21 cellular contexts compared by ENCODE assay signal in genomic region chr7:65382452-65382851, GRCh38.
"Had no signal": no experiment of that assay in that cellular context is flagged by ENCODE, and none has a peak within 500 bp of the region (broad histone marks: within the 10 kb centered on the region; RNA-seq: fewer than 3 reads in every experiment).

No MANE protein-coding gene starts in this region.

- H3K9me3 Mint-ChIP-seq: central memory CD8-positive, alpha-beta T cell had no signal

- H3K27ac ChIP-seq: body of pancreas, epithelial cell of prostate, gastrocnemius medialis, heart right ventricle, left lung, neural progenitor cell, ovary, suprapubic skin, upper lobe of right lung had no signal

- H3K9ac ChIP-seq: neural progenitor cell had no signal

- H3K4me3 ChIP-seq: body of pancreas, gastrocnemius medialis, heart right ventricle, left lung, neural progenitor cell, ovary, suprapubic skin, upper lobe of right lung had no signal

- H3K4me1 ChIP-seq: left lung had no signal

- H3K9me3 ChIP-seq: body of pancreas, gastrocnemius medialis, heart right ventricle, left lung, ovary, suprapubic skin, upper lobe of right lung had no signal

- H3K27me3 Mint-ChIP-seq: activated naive CD4-positive, alpha-beta T cell treated with anti-CD3 and anti-CD28 coated beads, Interleukin-2, amount 10 ng/mL, durations not matched to agents 7 days and 5 days; central memory CD8-positive, alpha-beta T cell had no signal

- H3K27me3 ChIP-seq: body of pancreas, gastrocnemius medialis, heart right ventricle, left lung, neural progenitor cell, ovary, suprapubic skin, upper lobe of right lung had no signal

- H3K36me3 ChIP-seq: gastrocnemius medialis, neural progenitor cell, ovary, suprapubic skin had no signal

- H2AFZ ChIP-seq: neural progenitor cell had no signal

- DNase-seq: activated CD4-positive, alpha-beta T cell treated with anti-CD3 and anti-CD28 coated beads for 4 hours; activated naive CD4-positive, alpha-beta T cell treated with anti-CD3 and anti-CD28 coated beads, Interleukin-2, amount 10 ng/mL, durations not matched to agents 7 days and 5 days; amniotic stem cell; body of pancreas; cortex of kidney; effector CD8-positive, alpha-beta T cell; gastrocnemius medialis; heart right ventricle; islet precursor cell; left lung; mesenchymal stem cell; ovary; stimulated activated CD4-positive, alpha-beta T cell treated with anti-CD3 and anti-CD28 coated beads, Interleukin-12 subunit alpha, Interleukin-12 subunit beta, amount 100 ng/mL, for 4 hours; stimulated activated naive CD4-positive, alpha-beta T cell treated with Interleukin-2 at 50 U/mL for 16 hours; T-helper 9 cell; upper lobe of right lung had no signal

- H3K4me2 ChIP-seq: neural progenitor cell had no signal

- H3K4me3 Mint-ChIP-seq: activated naive CD4-positive, alpha-beta T cell treated with anti-CD3 and anti-CD28 coated beads, Interleukin-2, amount 10 ng/mL, durations not matched to agents 7 days and 5 days; central memory CD8-positive, alpha-beta T cell; neural progenitor cell had no signal

- H3K4me1 Mint-ChIP-seq: neural progenitor cell had no signal

- ATAC-seq: body of pancreas, gastrocnemius medialis, heart right ventricle, left lung, upper lobe of right lung had no signal

- H3K27ac Mint-ChIP-seq: activated naive CD4-positive, alpha-beta T cell treated with anti-CD3 and anti-CD28 coated beads, Interleukin-2, amount 10 ng/mL, durations not matched to agents 7 days and 5 days; activated T-helper 2 cell treated with anti-CD3 and anti-CD28 coated beads, Interferon-gamma antibody, Interleukin-2, Interleukin-4, amounts not matched to agents 10 μg/mL and 5 μg/mL and 100 μg/mL, durations not matched to agents 14 hours and 24 hours and 36 hours; neural progenitor cell had no signal
